ENCODE assay signal across 1 cellular context in genomic region chr1:22471610-22472009, GRCh38.
TF ChIP-seq lines count a peak whose summit lies in the region.

No MANE protein-coding gene starts in this region.

TF ChIP-seq in SK-N-SH, 30 proteins besides CTCF, POLR2A, EP300 and RAD21 (continued from another document):
- no peak for TF ChIP-seq FOXM1 (IDR thresholded peaks at IDR 0.05; ENCODE audit: low read depth)
